In genomic region chr19:39309305-39309670, GRCh38 we compare ENCODE assay signal across 18 cellular contexts. TPM values are rescaled to one million over a fixed set of nuclear protein-coding genes. Genes with fewer than 3 reads are reported as not detected.
"Had no signal": no experiment of that assay in that cellular context is flagged by ENCODE, and none has a peak within 500 bp of the region (broad histone marks: within the 10 kb centered on the region; RNA-seq: fewer than 3 reads in every experiment).

No MANE protein-coding gene starts in this region.

RNA-seq across cellular contexts. Expression of gene LRFN1, which starts 11.4 kb away (rescaled TPM):
- polyA plus RNA-seq: aorta had no signal

RNA-seq across cellular contexts. Expression of gene IFNL1, which starts 13.1 kb away (rescaled TPM):
- total RNA-seq: activated B cell treated with CpG ODN at 0.5 μM for 24 hours; activated CD4-positive, alpha-beta T cell treated with anti-CD3 and anti-CD28 coated beads, Interleukin-2, amount 10 ng/mL, durations not matched to agents 24 days and 14 days; activated CD8-positive, alpha-beta memory T cell treated with anti-CD3 and anti-CD28 coated beads for 36 hours; activated CD8-positive, alpha-beta T cell treated with anti-CD3 and anti-CD28 coated beads for 36 hours; activated naive CD8-positive, alpha-beta T cell treated with anti-CD3 and anti-CD28 coated beads for 36 hours; activated T-cell treated with anti-CD3 and anti-CD28 coated beads, Interleukin-2, amount 50 U/mL, for 4 hours; adrenal gland; aorta; body of pancreas; breast epithelium; cardiac septum; cerebellum; T-helper 1 cell treated with Interleukin-12 subunit alpha and Interleukin-12 subunit beta and Interleukin-4 antibody, amounts not matched to agents 30 ng/mL and 1 ng/mL, for 36 hours had no signal
- polyA plus RNA-seq: adrenal gland, aorta had no signal

RNA-seq across cellular contexts. Expression of gene IFNL2, which starts 41.1 kb away (rescaled TPM):
- total RNA-seq: activated B cell treated with CpG ODN at 0.5 μM for 24 hours; activated CD4-positive, alpha-beta memory T cell treated with anti-CD3 and anti-CD28 coated beads for 36 hours; activated CD4-positive, alpha-beta T cell treated with anti-CD3 and anti-CD28 coated beads, Interleukin-2, amount 10 ng/mL, durations not matched to agents 24 days and 14 days; activated CD8-positive, alpha-beta memory T cell treated with anti-CD3 and anti-CD28 coated beads for 36 hours; activated CD8-positive, alpha-beta T cell treated with anti-CD3 and anti-CD28 coated beads for 36 hours; activated naive CD8-positive, alpha-beta T cell treated with anti-CD3 and anti-CD28 coated beads for 36 hours; activated T-cell treated with anti-CD3 and anti-CD28 coated beads, Interleukin-2, amount 50 U/mL, for 4 hours; activated T-helper 1 cell treated with anti-CD3 and anti-CD28 coated beads, Interleukin-12 subunit alpha, Interleukin-12 subunit beta, Interleukin-2, Interleukin-4 antibody, amounts not matched to agents 30 ng/mL and 10 ng/mL and 1 ng/mL, durations not matched to agents 14 hours and 24 hours and 36 hours; activated T-helper 17 cell treated with anti-CD3 and anti-CD28 coated beads, Interleukin-2, amount 50 U/mL, for 72 hours; adrenal gland; aorta; astrocyte; body of pancreas; breast epithelium; cardiac septum; cerebellum; T-cell; T-helper 1 cell treated with Interleukin-12 subunit alpha and Interleukin-12 subunit beta and Interleukin-4 antibody, amounts not matched to agents 30 ng/mL and 1 ng/mL, for 36 hours had no signal
- polyA plus RNA-seq: adrenal gland, aorta had no signal
